Comparison of ENCODE assay signal across 8 cellular contexts in the genomic region with DNA sequence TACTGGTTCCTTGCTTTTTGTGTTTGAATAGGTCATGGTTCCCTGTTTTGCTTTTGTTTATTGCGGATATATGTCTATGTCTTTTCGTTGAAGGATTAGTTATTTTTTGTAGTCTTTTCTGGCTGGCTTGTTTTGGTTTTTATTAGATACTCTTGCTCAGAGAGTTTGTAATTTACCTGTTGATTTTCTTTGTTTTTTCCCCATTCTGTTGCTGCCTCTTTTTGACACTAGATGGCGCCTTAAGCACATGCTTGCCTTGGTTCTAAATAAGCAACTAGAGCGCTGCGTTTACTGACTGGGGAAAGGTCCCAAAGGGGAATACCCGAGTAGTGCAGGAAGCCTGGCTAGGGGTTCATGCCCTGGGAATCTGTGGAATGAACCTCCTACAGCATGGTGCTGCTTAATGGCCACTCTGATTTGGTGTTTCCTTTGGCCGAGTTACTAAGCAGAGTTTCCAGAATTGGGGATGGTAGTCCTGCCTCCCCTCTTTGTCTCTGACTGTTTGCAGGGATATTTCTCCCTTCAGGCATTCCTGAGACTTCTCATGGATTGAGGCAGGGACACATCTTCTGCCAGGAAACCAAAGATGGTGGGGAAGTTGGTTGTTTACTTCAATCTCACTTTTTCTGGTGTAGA.
DNase-seq lines count a peak whose midpoint lies in the region; TF ChIP-seq lines count a peak whose summit lies in the region.

No MANE protein-coding gene starts in this region.

- H3K36me3 Mint-ChIP-seq in mesothelial cell of epicardium, result peaks cover 3% of the 10 kb centered on the region
- H3K36me3 Mint-ChIP-seq in immature natural killer cell, result peaks cover 4 to 11% (median 7%) of the 10 kb centered on the region in 3 donors

- H3K4me1 Mint-ChIP-seq in mesothelial cell of epicardium (peaks cover 7% of the 10 kb centered on the region), immature natural killer cell (no peaks in the 10 kb centered on the region)

- peak; percentile 21 for TF ChIP-seq CTCF in mesothelial cell of epicardium (IDR thresholded peaks at IDR 0.05; ENCODE audit: unreplicated experiment)

- DNase-seq in NCI-H1436 (lab: John Stamatoyannopoulos, UW), result peak; percentile 15
- no peak for DNase-seq in NCI-H1436 treated with DMSO at 0.1 percent for 48 hours (lab: John Stamatoyannopoulos, UW)
- DNase-seq in M059J (ENCODE audit: low read depth), result peak; percentile 27
- DNase-seq in amniotic epithelial cell (ENCODE audit: low read depth), result peak; percentile 45
- peak in 1 of 2 experiments; percentile 21 for DNase-seq in mesothelial cell of epicardium (ENCODE audit: low spot score in 2 of 2, unreplicated experiment in 2 of 2)
- no peak for DNase-seq in activated gamma-delta T cell treated with Interleukin-2 at 50 U/mL for 16 hours
- DNase-seq in inferior parietal cortex (ENCODE audit: extremely low spot score), result no peak
- no peak for DNase-seq in immature natural killer cell

- H3K4me3 Mint-ChIP-seq in mesothelial cell of epicardium, result no peak overlapping the region
- no peak overlapping the region for H3K4me3 Mint-ChIP-seq in immature natural killer cell

- no peak overlapping the region for H3K27ac Mint-ChIP-seq in mesothelial cell of epicardium
- H3K27ac Mint-ChIP-seq in immature natural killer cell, result no peak overlapping the region

- H3K9me3 Mint-ChIP-seq in mesothelial cell of epicardium (peaks cover 39% of the 10 kb centered on the region), immature natural killer cell (peaks cover 14 to 27% (median 25%) of the 10 kb centered on the region in 6 donors)

- peaks cover 21% of the 10 kb centered on the region for H3K27me3 Mint-ChIP-seq in mesothelial cell of epicardium (ENCODE audit: low read depth)
- peaks cover 16 to 18% (median 17%) of the 10 kb centered on the region in 3 donors for H3K27me3 Mint-ChIP-seq in immature natural killer cell (ENCODE audit: low read depth in 3 of 3)

Comparison
In these comparisons a context has a peak if more than half of its experiments do, and no peak if none do; other contexts are left out.
1. DNase-seq: peak in NCI-H1436 (single experiment), M059J (single experiment) and amniotic epithelial cell (single experiment); none in NCI-H1436 treated with DMSO at 0.1 percent for 48 hours (single experiment), activated gamma-delta T cell treated with Interleukin-2 at 50 U/mL for 16 hours (single experiment), inferior parietal cortex (single experiment) and immature natural killer cell (0 of 3).